Comparison of ENCODE assay signal across 8 cellular contexts in the genomic region with DNA sequence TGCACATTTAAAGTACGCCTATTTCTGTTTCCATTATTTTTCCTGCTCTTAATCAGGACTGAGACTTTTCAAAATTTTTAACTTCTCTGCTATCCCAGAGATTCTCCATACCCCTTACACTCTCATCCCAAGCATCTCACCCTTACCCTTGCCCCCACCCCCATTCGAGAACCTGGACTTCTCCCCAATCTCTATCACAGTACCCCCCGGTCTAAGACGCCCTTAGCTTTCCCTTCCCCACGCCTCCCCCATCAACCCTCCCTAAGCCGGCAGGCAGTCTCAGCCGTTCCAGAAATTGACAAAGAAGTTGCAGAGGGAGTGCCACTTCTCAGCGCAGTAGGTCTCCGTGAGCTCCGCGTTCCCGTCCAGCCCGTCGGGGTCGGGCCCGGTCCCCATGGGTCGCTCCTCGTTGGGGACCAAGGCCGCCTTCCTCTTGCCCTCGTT. TPM values are rescaled to one million over a fixed set of nuclear protein-coding genes. Genes with fewer than 3 reads are reported as not detected.
DNase-seq lines count a peak whose midpoint lies in the region; ATAC-seq and TF ChIP-seq lines count a peak whose summit lies in the region.

No MANE protein-coding gene starts in this region.

- peak; percentile 30 for DNase-seq in AG08396 (ENCODE audit: low spot score)
- DNase-seq in H9: no peak
- DNase-seq in activated B cell treated with CpG ODN at 0.5 μM for 24 hours: no peak
- DNase-seq in cardiac septum (ENCODE audit: low spot score): peak; percentile 78
- no peak for DNase-seq in sigmoid colon

- H3K4me1 Mint-ChIP-seq in H9: peaks cover 24 to 35% of the 10 kb centered on the region in 2 experiments
- peaks cover 19% of the 10 kb centered on the region for H3K4me1 Mint-ChIP-seq in activated B cell treated with CpG ODN at 0.5 μM for 24 hours

- no peak overlapping the region for H3K18ac ChIP-seq in H9 (ENCODE audit: insufficient read length, low read depth, low read length)

- no peak overlapping the region for H3K4ac ChIP-seq in H9 (ENCODE audit: low read depth, low read length)

- H2AK5ac ChIP-seq in H9 (ENCODE audit: insufficient read length, low read length): no peak overlapping the region

- no peak overlapping the region for H4K8ac ChIP-seq in H9 (replicated peaks; ENCODE audit: insufficient read length, low read depth, low read length)

- H3K79me2 ChIP-seq in H9 (ENCODE audit: insufficient read depth, low read length): peaks cover 4% of the 10 kb centered on the region; the same call in 1 of the 2 replicates

- peak overlapping the region; percentile 5 to 96 (median 68) for H3K27ac Mint-ChIP-seq in H9
- peak overlapping the region; percentile 71 for H3K27ac Mint-ChIP-seq in activated B cell treated with CpG ODN at 0.5 μM for 24 hours

- TF ChIP-seq EP300 in sigmoid colon (IDR thresholded peaks at IDR 0.05): no peak

- H4K5ac ChIP-seq in H9 (ENCODE audit: insufficient read length, low read depth, low read length): no peak overlapping the region

- H3K14ac ChIP-seq in H9 (ENCODE audit: insufficient read depth, low read length): peak overlapping the region; percentile 86

- no peak overlapping the region for H2BK20ac ChIP-seq in H9 (ENCODE audit: low read depth, low read length, poor library complexity, severe bottlenecking)

- TF ChIP-seq CTCF in H9 (conservative IDR thresholded peaks at IDR 0.05): no peak
- no peak for TF ChIP-seq CTCF in activated B cell treated with CpG ODN at 0.5 μM for 24 hours (IDR thresholded peaks at IDR 0.05)
- TF ChIP-seq CTCF in sigmoid colon (IDR thresholded peaks at IDR 0.05): no peak

- H3K4me3 ChIP-seq in sigmoid colon: peak overlapping the region; percentile 60 to 85 (median 72)

- no peak overlapping the region for H3T11ph ChIP-seq in H9 (ENCODE audit: low read length)

- ATAC-seq in activated B cell treated with CpG ODN at 0.5 μM for 24 hours (ENCODE audit: low read depth) (no peak), GM21381 (IDR thresholded peaks at IDR 0.05; ENCODE audit: unreplicated experiment) (no peak), GM19463 (IDR thresholded peaks at IDR 0.05; ENCODE audit: unreplicated experiment) (no peak), HG02571 (IDR thresholded peaks at IDR 0.05; ENCODE audit: unreplicated experiment) (no peak)

- H3K9ac ChIP-seq in H9 (ENCODE audit: extremely low read depth, insufficient read length, low read length): peak overlapping the region; percentile 71

- H3K9me3 Mint-ChIP-seq in H9 (peaks cover 2 to 8% of the 10 kb centered on the region in 2 experiments; a peak in 2 of 5 replicates), activated B cell treated with CpG ODN at 0.5 μM for 24 hours (peaks cover 1% of the 10 kb centered on the region)

- no peaks in the 10 kb centered on the region for H3K79me1 ChIP-seq in H9 (ENCODE audit: insufficient read depth, low read depth, low read length, poor library complexity, severe bottlenecking)

- H3K27ac ChIP-seq in H9 (ENCODE audit: insufficient read length, low read depth, low read length): no peak overlapping the region
- peak overlapping the region; percentile 65 to 74 (median 70) for H3K27ac ChIP-seq in sigmoid colon

- H3K27me3 Mint-ChIP-seq in H9 (ENCODE audit: low read depth): no peaks in the 10 kb centered on the region
- peaks cover 3% of the 10 kb centered on the region for H3K27me3 Mint-ChIP-seq in activated B cell treated with CpG ODN at 0.5 μM for 24 hours

- H3K23me2 ChIP-seq in H9 (ENCODE audit: insufficient read length, low read depth, low read length, poor library complexity, severe bottlenecking): peaks cover 14% of the 10 kb centered on the region

- H2AFZ ChIP-seq in H9 (ENCODE audit: low read length): no peak overlapping the region

- H2BK12ac ChIP-seq in H9 (ENCODE audit: insufficient read length, low read depth, low read length): no peak overlapping the region

- H3K4me3 Mint-ChIP-seq in H9 (peak overlapping the region; percentile 88 to 91), activated B cell treated with CpG ODN at 0.5 μM for 24 hours (peak overlapping the region; percentile 87)

- H3K36me3 Mint-ChIP-seq in H9 (ENCODE audit: insufficient read depth in 1 of 3, low read depth in 3 of 3): peaks cover 21 to 35% (median 28%) of the 10 kb centered on the region in 3 experiments
- peaks cover 2% of the 10 kb centered on the region for H3K36me3 Mint-ChIP-seq in activated B cell treated with CpG ODN at 0.5 μM for 24 hours (ENCODE audit: low read depth)

- H2BK120ac ChIP-seq in H9 (ENCODE audit: low read depth, low read length, poor library complexity, severe bottlenecking): no peak overlapping the region

- H2BK5ac ChIP-seq in H9 (ENCODE audit: insufficient read length, low read length): no peak overlapping the region

- H3K4me1 ChIP-seq in H9 (ENCODE audit: insufficient read depth, low read length) (no peaks in the 10 kb centered on the region), sigmoid colon (peaks cover 0 to 9% (median 6%) of the 10 kb centered on the region in 4 donors)

- no CpG with 5 or more reads among the region's 20 CpGs for WGBS in H9 (ENCODE audit: extremely low coverage, insufficient read length, low lambda C conversion rate)
- WGBS in sigmoid colon, 2 donors: 4 to 5% methylated on average over 20 of the region's 20 CpGs

- H4K20me1 ChIP-seq in H9 (ENCODE audit: control insufficient read depth, insufficient read depth, insufficient read length): no peaks in the 10 kb centered on the region

- POLR2A ChIA-PET in activated B cell treated with CpG ODN at 0.5 μM for 24 hours (lab: Charles Lee): interaction anchor here (0.6 to 3.1 kb wide), 7 partner anchors 13 to 1036 kb away, joined by 3 to 47 read pairs (median 4); partner anchors contain the start of genes BTAF1, RPP30 and TNKS2

- no peak overlapping the region for H4K91ac ChIP-seq in H9 (ENCODE audit: insufficient read length, low read depth, low read length)

- H3K27me3 ChIP-seq in H9 (ENCODE audit: insufficient read depth, low read length): no peaks in the 10 kb centered on the region
- H3K27me3 ChIP-seq in sigmoid colon: no peaks in the 10 kb centered on the region

- H2BK15ac ChIP-seq in H9 (ENCODE audit: low read depth, low read length): no peak overlapping the region

- H3K56ac ChIP-seq in H9 (ENCODE audit: insufficient read length, low read depth, low read length): no peak overlapping the region

- CTCF ChIA-PET in activated B cell treated with CpG ODN at 0.5 μM for 24 hours (lab: Charles Lee): interaction anchor here (1.2 to 2.5 kb wide), 4 partner anchors 16 to 149 kb away, joined by 3 to 18 read pairs (median 10); partner anchors contain the start of gene BTAF1

- no peaks in the 10 kb centered on the region for H3K36me3 ChIP-seq in sigmoid colon

- no peak overlapping the region for H3K23ac ChIP-seq in H9 (ENCODE audit: insufficient read length, low read depth, low read length)

- peak overlapping the region; percentile 87 for H3K4me2 ChIP-seq in H9 (ENCODE audit: insufficient read depth, insufficient read length, low read length)

- H3K9me3 ChIP-seq in H9 (ENCODE audit: control insufficient read depth, low read depth, low read length): no peaks in the 10 kb centered on the region
- no peaks in the 10 kb centered on the region for H3K9me3 ChIP-seq in sigmoid colon

- intact Hi-C loops in activated B cell treated with CpG ODN at 0.5 μM for 24 hours (cut with micrococcal nuclease): loop anchor here (1.0 to 5.0 kb wide), 8 partner anchors 15 to 1036 kb away; partner anchors contain the start of genes BTAF1, HECTD2, RPP30 and TNKS2
- intact Hi-C loops in cardiac septum (cut with DNase I): loop anchor here (5.0 kb wide), 2 partner anchors 111 to 501 kb away; partner anchors contain the start of gene TNKS2
- intact Hi-C loops in sigmoid colon (cut with DNase I): loop anchor here (5.0 to 10.0 kb wide), 3 partner anchors 53 to 503 kb away; partner anchors contain the start of gene PPP1R3C

- no peak for TF ChIP-seq POLR2A in sigmoid colon (IDR thresholded peaks at IDR 0.05)

RNA-seq across cellular contexts. Expression of gene FGFBP3, which starts 1.4 kb away (rescaled TPM):
- 49.0 and 49.3 TPM in 2 replicates for total RNA-seq in H9 (2021)
- total RNA-seq in activated B cell treated with CpG ODN at 0.5 μM for 24 hours: 1.8 and 2.0 TPM in 2 replicates
- total RNA-seq in cardiac septum: 0.65 TPM
- total RNA-seq in sigmoid colon: under 1 TPM in 3 of 4 donors, not detected in 1; 0.16 to 0.71 (median 0.27) TPM
- 1 to 10 TPM in 1 of 3 donors, under 1 TPM in 2; 0.60 to 1.2 (median 0.69) TPM for polyA plus RNA-seq in sigmoid colon

RNA-seq across cellular contexts. Expression of gene BTAF1, which starts 15.6 kb away (rescaled TPM):
- total RNA-seq in H9 (2021): 42.5 and 45.2 TPM in 2 replicates
- 63.4 and 74.7 TPM in 2 replicates for total RNA-seq in activated B cell treated with CpG ODN at 0.5 μM for 24 hours
- total RNA-seq in cardiac septum: 15.9 TPM
- total RNA-seq in sigmoid colon: 10 to 100 TPM; 34.6 to 45.5 (median 35.3) TPM
- polyA plus RNA-seq in sigmoid colon: 10 to 100 TPM in 1 of 3 donors, 1 to 10 TPM in 2; 1.8 to 10.7 (median 2.5) TPM

Comparison
In these comparisons a context has a peak if more than half of its experiments do, and no peak if none do; other contexts are left out.
1. DNase-seq: peak in AG08396 (single experiment) and cardiac septum (single experiment); none in H9 (single experiment), activated B cell treated with CpG ODN at 0.5 μM for 24 hours (single experiment) and sigmoid colon (single experiment).
2. RNA of gene FGFBP3, which starts 1.4 kb away (total RNA-seq): 49.0 to 49.3 TPM in H9; 1.8 to 2.0 TPM in activated B cell treated with CpG ODN at 0.5 μM for 24 hours, 0.65 TPM in cardiac septum (single experiment) and 0.16 to 0.71 TPM in sigmoid colon; every median in the first group is over 10 times any median in the second.